ENCODE assay signal across 24 cellular contexts in the genomic region with DNA sequence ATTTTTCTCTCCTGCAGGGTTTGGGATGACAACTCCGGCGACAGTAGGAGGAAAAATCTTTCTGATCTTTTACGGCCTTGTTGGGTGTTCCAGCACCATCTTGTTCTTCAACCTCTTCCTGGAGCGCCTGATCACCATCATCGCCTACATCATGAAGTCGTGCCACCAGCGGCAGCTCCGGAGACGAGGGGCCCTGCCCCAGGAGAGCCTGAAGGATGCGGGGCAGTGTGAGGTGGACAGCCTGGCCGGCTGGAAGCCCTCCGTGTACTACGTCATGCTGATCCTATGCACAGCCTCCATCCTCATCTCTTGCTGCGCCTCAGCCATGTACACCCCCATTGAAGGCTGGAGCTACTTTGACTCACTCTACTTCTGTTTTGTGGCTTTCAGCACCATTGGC.
"Had no signal": no experiment of that assay in that cellular context is flagged by ENCODE, and none has a peak within 500 bp of the region (broad histone marks: within the 10 kb centered on the region; RNA-seq: fewer than 3 reads in every experiment).

No MANE protein-coding gene starts in this region.

- DNase-seq: stimulated activated CD4-positive, alpha-beta T cell treated with anti-CD3 and anti-CD28 coated beads, Interleukin-2, amount 100 ng/mL, for 48 hours; stimulated activated CD4-positive, alpha-beta T cell treated with anti-CD3 and anti-CD28 coated beads, Interleukin-4, amount 100 ng/mL, for 1 hour; stimulated activated CD4-positive, alpha-beta T cell treated with anti-CD3 and anti-CD28 coated beads, Interleukin-4, amount 100 ng/mL, for 24 hours; stimulated activated CD4-positive, alpha-beta T cell treated with anti-CD3 and anti-CD28 coated beads, Interleukin-4, amount 100 ng/mL, for 4 hours; stimulated activated CD8-positive, alpha-beta memory T cell treated with anti-CD3 and anti-CD28 coated beads, Interleukin-4, amount 100 ng/mL, for 48 hours; stimulated activated naive B cell treated with anti-CD40 and anti-IgM and Interleukin-4, amounts not matched to agents 10 μg/mL and 1 μg/mL and 100 μg/mL, for 72 hours; stimulated activated naive CD4-positive, alpha-beta T cell; stimulated activated naive CD4-positive, alpha-beta T cell treated with Interleukin-2 at 50 U/mL for 16 hours; stimulated activated naive CD8-positive, alpha-beta T cell treated with anti-CD3 and anti-CD28 coated beads, Interleukin-15, amount 100 ng/mL, for 72 hours; stimulated activated naive CD8-positive, alpha-beta T cell treated with anti-CD3 and anti-CD28 coated beads, Interleukin-15, Interleukin-2, amounts not matched to agents 100 U/mL and 50 U/mL, for 24 hours; stomach; substantia nigra; testis; thyroid gland; tibial artery; transverse colon; trophoblast cell; upper lobe of right lung; uterus had no signal

- H3K4me3 ChIP-seq: stomach, suprapubic skin, testis, thoracic aorta, thyroid gland, tibial artery, tibial nerve, transverse colon, upper lobe of left lung, upper lobe of right lung, uterus, vagina had no signal

- H3K9me3 ChIP-seq: stomach, suprapubic skin, testis, thoracic aorta, thyroid gland, tibial artery, transverse colon, upper lobe of left lung, upper lobe of right lung, uterus, vagina had no signal

- H3K27me3 ChIP-seq: stomach, suprapubic skin, testis, thyroid gland, tibial artery, tibial nerve, transverse colon, upper lobe of left lung, upper lobe of right lung, uterus, vagina had no signal

- H3K4me1 ChIP-seq: stomach, suprapubic skin, tibial artery, tibial nerve, transverse colon, upper lobe of left lung, upper lobe of right lung, uterus, vagina had no signal

- H3K27ac ChIP-seq: stomach, suprapubic skin, testis, thoracic aorta, thyroid gland, tibial artery, tibial nerve, transverse colon, upper lobe of left lung, upper lobe of right lung, uterus, vagina had no signal

- H3K36me3 ChIP-seq: stomach, suprapubic skin, thoracic aorta, thyroid gland, tibial artery, tibial nerve, transverse colon, upper lobe of left lung, upper lobe of right lung, uterus, vagina had no signal
